Comparison of ENCODE assay signal across 13 cellular contexts in genomic region chr18:44917184-44917864, GRCh38.
DNase-seq lines count a peak whose midpoint lies in the region; ATAC-seq and TF ChIP-seq lines count a peak whose summit lies in the region.
"Had no signal": no experiment of that assay in that cellular context is flagged by ENCODE, and none has a peak within 500 bp of the region (broad histone marks: within the 10 kb centered on the region; RNA-seq: fewer than 3 reads in every experiment).

No MANE protein-coding gene starts in this region.

- peaks cover 3% of the 10 kb centered on the region for H3K4me1 ChIP-seq in neural progenitor cell
- peaks cover 15 to 27% (median 18%) of the 10 kb centered on the region in 4 donors for H3K4me1 ChIP-seq in upper lobe of left lung
- H3K4me1 ChIP-seq in MM.1S (ENCODE audit: low read length) = peaks cover 27% of the 10 kb centered on the region
- H3K4me1 ChIP-seq: SJCRH30 had no signal

- DNase-seq in astrocyte of the spinal cord (ENCODE audit: low read depth, low spot score) = peak; percentile 74
- peak; percentile 34 for DNase-seq in left ventricle myocardium superior
- no peak for DNase-seq in neural progenitor cell (ENCODE audit: low spot score)
- DNase-seq in upper lobe of left lung = no peak
- DNase-seq in MM.1S = no peak
- no peak for DNase-seq in foreskin melanocyte
- DNase-seq: activated T-cell treated with anti-CD3 and anti-CD28 coated beads, Interleukin-2, amount 50 U/mL, for 72 hours; adrenal gland; NCI-H2029 treated with DMSO at 0.1 percent for 48 hours; SJCRH30 had no signal

- no peaks in the 10 kb centered on the region for H3K9me2 ChIP-seq in MM.1S (replicated peaks; ENCODE audit: insufficient read depth, low read length)

- no peak for TF ChIP-seq EP300 in upper lobe of left lung (IDR thresholded peaks at IDR 0.05)

- peak overlapping the region; percentile 78 for H3K27ac Mint-ChIP-seq in neural progenitor cell
- H3K27ac Mint-ChIP-seq: activated T-cell treated with anti-CD3 and anti-CD28 coated beads, Interleukin-2, amount 50 U/mL, for 72 hours had no signal

- 43 to 50% methylated on average over 5 of the region's 5 CpGs for WGBS in upper lobe of left lung, 2 donors

- no peak overlapping the region for H3K4me3 Mint-ChIP-seq in neural progenitor cell
- H3K4me3 Mint-ChIP-seq: activated T-cell treated with anti-CD3 and anti-CD28 coated beads, Interleukin-2, amount 50 U/mL, for 72 hours had no signal

- H3K9ac ChIP-seq in neural progenitor cell (no peak overlapping the region), MM.1S (ENCODE audit: low read length) (no peak overlapping the region)
- H3K9ac ChIP-seq: BLaER1 treated with 17β-estradiol and CSF1 and Interleukin-3, amounts not matched to agents 10 nM and 100 nM had no signal

- H2AFZ ChIP-seq in neural progenitor cell (replicated peaks) (no peak overlapping the region), MM.1S (ENCODE audit: low read length) (no peak overlapping the region)

- H3K27ac ChIP-seq in neural progenitor cell = no peak overlapping the region
- H3K27ac ChIP-seq in upper lobe of left lung = peak overlapping the region; percentile 0 to 59 (median 47)
- H3K27ac ChIP-seq in MM.1S (ENCODE audit: low read length) = no peak overlapping the region
- H3K27ac ChIP-seq: BLaER1 treated with 17β-estradiol and CSF1 and Interleukin-3, amounts not matched to agents 10 nM and 100 nM; SJCRH30; suprapubic skin had no signal

- no peak overlapping the region for H3K4me3 ChIP-seq in astrocyte of the spinal cord (ENCODE audit: low read depth, low read length)
- no peak overlapping the region for H3K4me3 ChIP-seq in neural progenitor cell
- no peak overlapping the region for H3K4me3 ChIP-seq in upper lobe of left lung
- no peak overlapping the region for H3K4me3 ChIP-seq in MM.1S (ENCODE audit: low read length)
- H3K4me3 ChIP-seq: adrenal gland; BLaER1 treated with 17β-estradiol and CSF1 and Interleukin-3, amounts not matched to agents 10 nM and 100 nM; SJCRH30; suprapubic skin had no signal

- peaks cover under 1% of the 10 kb centered on the region for H3K27me3 Mint-ChIP-seq in neural progenitor cell (ENCODE audit: insufficient read depth, low read depth)

- H3F3A ChIP-seq in neural progenitor cell (ENCODE audit: low read depth) = no peaks in the 10 kb centered on the region
- H3F3A ChIP-seq in MM.1S (ENCODE audit: insufficient read depth, low read length) = peaks cover 2% of the 10 kb centered on the region; the same call in 1 of the 2 replicates

- TF ChIP-seq CTCF in astrocyte of the spinal cord (IDR thresholded peaks at IDR 0.05; ENCODE audit: low read depth, low read length) = no peak
- no peak for TF ChIP-seq CTCF in neural progenitor cell (IDR thresholded peaks at IDR 0.05)
- TF ChIP-seq CTCF in upper lobe of left lung (IDR thresholded peaks at IDR 0.05) = no peak
- TF ChIP-seq CTCF in MM.1S (IDR thresholded peaks at IDR 0.05; ENCODE audit: low read length) = no peak

- peaks cover 2% of the 10 kb centered on the region for H3K9me3 Mint-ChIP-seq in neural progenitor cell
- H3K9me3 Mint-ChIP-seq: activated T-cell treated with anti-CD3 and anti-CD28 coated beads, Interleukin-2, amount 50 U/mL, for 72 hours had no signal

- H3K27me3 ChIP-seq in neural progenitor cell (no peaks in the 10 kb centered on the region), upper lobe of left lung (no peaks in the 10 kb centered on the region), MM.1S (replicated peaks; ENCODE audit: insufficient read depth, low read length) (no peaks in the 10 kb centered on the region)
- H3K27me3 ChIP-seq: adrenal gland; BLaER1 treated with 17β-estradiol and CSF1 and Interleukin-3, amounts not matched to agents 10 nM and 100 nM; SJCRH30; suprapubic skin had no signal

- TF ChIP-seq POLR2A in upper lobe of left lung (IDR thresholded peaks at IDR 0.05) = no peak

- no peak overlapping the region for H3K4me2 ChIP-seq in neural progenitor cell
- H3K4me2 ChIP-seq in MM.1S (ENCODE audit: low read depth, low read length) = no peak overlapping the region

- peaks cover 16% of the 10 kb centered on the region for H3K36me3 Mint-ChIP-seq in neural progenitor cell

- H3K79me2 ChIP-seq in neural progenitor cell (ENCODE audit: low read depth) = no peaks in the 10 kb centered on the region
- peaks cover 83% of the 10 kb centered on the region for H3K79me2 ChIP-seq in MM.1S (ENCODE audit: low read length)

- ATAC-seq in left ventricle myocardium superior = peak; percentile 80
- ATAC-seq in upper lobe of left lung (ENCODE audit: low FRiP score in 2 of 2) = no peak
- no peak for ATAC-seq in HG02798 (IDR thresholded peaks at IDR 0.05; ENCODE audit: poor library complexity, unreplicated experiment)
- ATAC-seq: activated T-cell treated with anti-CD3 and anti-CD28 coated beads, Interleukin-2, amount 50 U/mL, for 72 hours had no signal

- H4K20me1 ChIP-seq in neural progenitor cell (ENCODE audit: low read depth) (no peaks in the 10 kb centered on the region), MM.1S (ENCODE audit: insufficient read depth, low read length) (no peaks in the 10 kb centered on the region)
- H4K20me1 ChIP-seq: BLaER1 treated with 17β-estradiol and CSF1 and Interleukin-3, amounts not matched to agents 10 nM and 100 nM had no signal

- peaks cover 9% of the 10 kb centered on the region for H3K4me1 Mint-ChIP-seq in neural progenitor cell

- H3K9me3 ChIP-seq in neural progenitor cell (ENCODE audit: low read depth) (no peaks in the 10 kb centered on the region), upper lobe of left lung (no peaks in the 10 kb centered on the region), MM.1S (replicated peaks; ENCODE audit: insufficient read depth, low read length) (no peaks in the 10 kb centered on the region)
- H3K9me3 ChIP-seq: adrenal gland, SJCRH30, suprapubic skin had no signal

- intact Hi-C loops in left ventricle myocardium superior (cut with micrococcal nuclease) = no loop called here

- no peaks in the 10 kb centered on the region for H3K36me3 ChIP-seq in neural progenitor cell
- no peaks in the 10 kb centered on the region for H3K36me3 ChIP-seq in upper lobe of left lung
- no peaks in the 10 kb centered on the region for H3K36me3 ChIP-seq in MM.1S (replicated peaks; ENCODE audit: insufficient read depth, low read length)
- H3K36me3 ChIP-seq: adrenal gland; BLaER1 treated with 17β-estradiol and CSF1 and Interleukin-3, amounts not matched to agents 10 nM and 100 nM; SJCRH30; suprapubic skin had no signal

- in situ Hi-C loops in astrocyte of the spinal cord (cut with HindIII; ENCODE audit: low sequenced_read_pairs) = no loop called here

Comparison
In these comparisons a context has a peak if more than half of its experiments do, and no peak if none do; other contexts are left out.
1. DNase-seq: peak in astrocyte of the spinal cord (single experiment) and left ventricle myocardium superior (single experiment); none in neural progenitor cell (single experiment), upper lobe of left lung (0 of 2), MM.1S (single experiment) and foreskin melanocyte (single experiment).
2. H3K27ac ChIP-seq: peak in upper lobe of left lung (4 of 4); none in neural progenitor cell (single experiment) and MM.1S (single experiment).